20 cellular contexts compared by ENCODE assay signal in the genomic region with DNA sequence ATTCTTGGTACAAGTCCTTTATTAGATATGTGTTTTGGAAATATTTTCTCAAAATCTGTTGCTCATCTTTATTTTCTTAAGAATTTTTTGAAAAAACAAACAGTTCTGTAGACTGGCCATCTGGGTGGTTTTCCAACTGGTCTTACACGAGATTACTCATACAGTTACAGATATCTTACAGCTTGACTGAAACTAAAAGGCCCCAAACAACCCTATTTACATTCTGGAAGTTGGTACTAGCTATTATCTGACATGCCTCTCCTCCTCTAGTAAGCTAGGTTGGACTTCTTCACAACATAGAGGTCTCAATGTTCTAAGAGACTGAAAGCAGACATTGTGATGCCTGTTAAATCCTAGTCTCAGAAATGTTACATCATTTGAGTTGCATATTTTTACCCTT.
"Had no signal": no experiment of that assay in that cellular context is flagged by ENCODE, and none has a peak within 500 bp of the region (broad histone marks: within the 10 kb centered on the region; RNA-seq: fewer than 3 reads in every experiment).

No MANE protein-coding gene starts in this region.

- H3K27ac ChIP-seq: gastrocnemius medialis, left lung, thyroid gland, upper lobe of right lung had no signal

- H3K27me3 ChIP-seq: gastrocnemius medialis, left lung, thyroid gland, upper lobe of right lung had no signal

- ATAC-seq: activated T-cell treated with anti-CD3 and anti-CD28 coated beads, Interleukin-2, amount 50 U/mL, for 72 hours; gastrocnemius medialis; left lung; naive thymus-derived CD4-positive, alpha-beta T cell; sciatic nerve; stimulated activated naive CD8-positive, alpha-beta T cell treated with anti-CD3 and anti-CD28 coated beads, Interleukin-15, Interleukin-2, amounts not matched to agents 100 U/mL and 50 U/mL, for 24 hours; T-helper 17 cell; upper lobe of right lung had no signal

- DNase-seq: activated CD4-positive, alpha-beta memory T cell treated with anti-CD3 and anti-CD28 coated beads, Interleukin-2, amount 10 ng/mL, durations not matched to agents 7 days and 5 days; activated CD4-positive, alpha-beta T cell treated with anti-CD3 and anti-CD28 coated beads for 4 hours; activated CD4-positive, CD25-positive, alpha-beta regulatory T cell; activated effector memory CD4-positive, alpha-beta T cell treated with Interleukin-2 at 50 U/mL for 16 hours; activated naive CD4-positive, alpha-beta T cell treated with anti-CD3 and anti-CD28 coated beads for 36 hours; activated naive CD8-positive, alpha-beta T cell treated with anti-CD3 and anti-CD28 coated beads, Interleukin-2, amount 10 ng/mL, durations not matched to agents 7 days and 5 days; activated T-cell treated with anti-CD3 and anti-CD28 coated beads, Interleukin-2, amount 50 U/mL, for 72 hours; effector CD4-positive, alpha-beta T cell; gastrocnemius medialis; head of caudate nucleus; left lung; naive thymus-derived CD4-positive, alpha-beta T cell; stimulated activated CD4-positive, alpha-beta T cell treated with anti-CD3 and anti-CD28 coated beads, Interleukin-4, amount 100 ng/mL, for 1 hour; stimulated activated naive CD8-positive, alpha-beta T cell treated with anti-CD3 and anti-CD28 coated beads, Interleukin-15, Interleukin-2, amounts not matched to agents 100 U/mL and 50 U/mL, for 24 hours; SW 1271; T-helper 17 cell; thyroid gland; upper lobe of right lung had no signal

- H3K36me3 ChIP-seq: gastrocnemius medialis, left lung, thyroid gland, upper lobe of right lung had no signal

- H3K4me1 ChIP-seq: gastrocnemius medialis, left lung, thyroid gland, upper lobe of right lung had no signal

- H3K4me3 ChIP-seq: gastrocnemius medialis, left lung, lung, thyroid gland, upper lobe of right lung had no signal

- H3K9me3 ChIP-seq: gastrocnemius medialis, left lung, thyroid gland, upper lobe of right lung had no signal
